ENCODE assay signal across 1 cellular context in the genomic region with DNA sequence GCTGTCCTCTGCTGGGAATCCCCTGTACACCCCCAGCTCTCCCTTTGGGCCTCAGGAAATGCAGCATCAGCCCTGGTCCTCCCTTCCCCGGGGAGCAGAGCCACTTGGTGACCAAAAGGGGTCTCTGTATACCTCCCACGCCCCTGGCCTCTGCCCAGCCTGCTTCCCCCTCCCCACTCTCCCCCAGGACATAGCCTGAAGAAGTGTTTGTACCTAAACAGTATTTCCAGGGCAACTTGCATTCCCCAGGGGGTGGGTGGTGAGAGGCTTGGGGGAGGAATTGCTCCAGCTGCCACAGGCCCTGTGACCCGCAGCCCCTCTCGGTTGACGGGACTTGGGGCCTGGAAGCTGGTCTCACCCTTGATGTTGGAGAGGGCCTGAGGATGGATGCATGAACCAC.
TF ChIP-seq lines count a peak whose summit lies in the region.

No MANE protein-coding gene starts in this region.

TF ChIP-seq in SK-N-SH treated with all-trans-retinoic acid at 6 μM for 48 hours, 23 proteins besides CTCF, POLR2A, EP300 and RAD21 (continued from another document):
- TF ChIP-seq, protein P1, sequence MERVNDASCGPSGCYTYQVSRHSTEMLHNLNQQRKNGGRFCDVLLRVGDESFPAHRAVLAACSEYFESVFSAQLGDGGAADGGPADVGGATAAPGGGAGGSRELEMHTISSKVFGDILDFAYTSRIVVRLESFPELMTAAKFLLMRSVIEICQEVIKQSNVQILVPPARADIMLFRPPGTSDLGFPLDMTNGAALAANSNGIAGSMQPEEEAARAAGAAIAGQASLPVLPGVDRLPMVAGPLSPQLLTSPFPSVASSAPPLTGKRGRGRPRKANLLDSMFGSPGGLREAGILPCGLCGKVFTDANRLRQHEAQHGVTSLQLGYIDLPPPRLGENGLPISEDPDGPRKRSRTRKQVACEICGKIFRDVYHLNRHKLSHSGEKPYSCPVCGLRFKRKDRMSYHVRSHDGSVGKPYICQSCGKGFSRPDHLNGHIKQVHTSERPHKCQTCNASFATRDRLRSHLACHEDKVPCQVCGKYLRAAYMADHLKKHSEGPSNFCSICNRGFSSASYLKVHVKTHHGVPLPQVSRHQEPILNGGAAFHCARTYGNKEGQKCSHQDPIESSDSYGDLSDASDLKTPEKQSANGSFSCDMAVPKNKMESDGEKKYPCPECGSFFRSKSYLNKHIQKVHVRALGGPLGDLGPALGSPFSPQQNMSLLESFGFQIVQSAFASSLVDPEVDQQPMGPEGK (CRISPR knock-in tag; IDR thresholded peaks at IDR 0.05; ENCODE audit: borderline replicate concordance), result no peak
- TF ChIP-seq OSR1 (CRISPR knock-in tag; IDR thresholded peaks at IDR 0.05) (no peak), ESRRG (CRISPR knock-in tag; IDR thresholded peaks at IDR 0.05) (no peak)
